ENCODE assay signal across 1 cellular context in the genomic region with DNA sequence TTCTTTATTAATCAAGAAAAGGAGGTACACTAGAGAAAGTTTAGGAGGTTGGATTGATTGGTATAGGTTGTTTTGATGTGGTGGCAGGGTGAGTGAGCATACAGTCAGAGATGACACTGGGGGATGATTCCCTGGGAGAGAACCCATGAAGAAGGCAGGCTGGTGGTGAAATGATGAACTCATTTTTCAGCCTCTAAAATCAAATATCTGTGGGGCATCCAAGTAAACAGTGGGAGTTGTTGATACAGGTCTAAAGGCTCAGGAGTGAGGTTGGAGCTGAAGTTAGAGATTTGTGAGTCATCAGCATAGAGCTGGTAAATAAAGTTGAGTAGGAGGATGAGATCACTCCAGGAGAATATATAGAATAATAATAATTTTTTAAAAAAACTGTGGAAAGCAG.
TF ChIP-seq lines count a peak whose summit lies in the region.

No MANE protein-coding gene starts in this region.

TF ChIP-seq in HepG2, 621 proteins besides CTCF, POLR2A, EP300 and RAD21 (continued from another document):
- TF ChIP-seq NPAS2 (CRISPR knock-in tag; IDR thresholded peaks at IDR 0.05; ENCODE audit: borderline replicate concordance) = no peak
- no peak for TF ChIP-seq MBNL3 (CRISPR knock-in tag; conservative IDR thresholded peaks at IDR 0.05)
- TF ChIP-seq SALL2 (CRISPR knock-in tag; IDR thresholded peaks at IDR 0.05) = no peak
